Comparison of ENCODE assay signal across 9 cellular contexts in the genomic region with DNA sequence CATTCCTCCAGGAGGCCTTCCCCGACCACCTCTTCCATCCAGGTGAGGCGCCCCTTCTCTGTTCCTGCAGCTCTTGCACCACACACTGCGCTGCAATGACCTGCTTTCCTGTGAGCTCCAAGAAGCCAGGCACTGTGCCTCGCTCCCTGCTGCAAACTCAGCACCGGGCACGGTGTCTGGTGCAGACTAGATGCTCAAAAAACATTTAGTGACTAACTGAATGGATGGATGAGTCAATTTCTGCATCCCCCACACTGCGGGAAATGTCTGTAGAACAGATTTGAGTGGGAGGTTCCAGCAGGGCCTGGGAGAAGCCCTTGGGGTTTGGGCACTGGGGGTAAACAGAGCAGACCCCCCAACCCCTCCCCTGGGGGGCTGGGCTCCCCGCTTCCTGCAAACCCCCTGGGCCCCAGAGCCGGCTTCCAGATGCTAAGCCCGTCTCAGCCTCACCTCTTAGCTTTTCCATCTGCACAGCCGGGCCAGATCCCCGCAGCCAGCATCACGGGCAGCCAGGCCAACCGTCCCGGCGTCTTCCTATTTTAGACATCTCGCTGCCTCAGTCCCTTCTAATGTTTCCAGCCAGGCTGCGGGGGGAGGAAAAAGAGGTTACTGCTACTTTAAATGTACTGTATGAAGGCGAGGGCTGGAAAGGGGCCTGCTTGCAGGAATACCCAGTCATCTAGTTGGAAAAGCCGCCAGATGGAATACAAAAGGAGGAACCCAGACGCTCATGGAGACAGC.
DNase-seq lines count a peak whose midpoint lies in the region; FAIRE-seq and TF ChIP-seq lines count a peak whose summit lies in the region.
"Had no signal": no experiment of that assay in that cellular context is flagged by ENCODE, and none has a peak within 500 bp of the region (broad histone marks: within the 10 kb centered on the region; RNA-seq: fewer than 3 reads in every experiment).

No MANE protein-coding gene starts in this region.

- FAIRE-seq in RCC 7860 (lab: Jason Lieb, UNC) (no peak), urothelium cell line (lab: Jason Lieb, UNC) (no peak)

- H3K4me3 ChIP-seq in epithelial cell of esophagus (ENCODE audit: low read length), result no peak overlapping the region

- DNase-seq in RCC 7860 (ENCODE audit: low spot score), result peak; percentile 12
- peak; percentile 55 for DNase-seq in epithelial cell of esophagus (ENCODE audit: low read depth)
- DNase-seq in middle frontal gyrus (ENCODE audit: extremely low spot score, low spot score), result peak; percentile 51
- DNase-seq in urothelium cell line (ENCODE audit: low spot score), result peak; percentile 41
- DNase-seq in stimulated activated CD4-positive, alpha-beta T cell treated with anti-CD3 and anti-CD28 coated beads, Interleukin-2, amount 100 ng/mL, for 48 hours, result no peak
- DNase-seq in NCI-H524 treated with DMSO at 0.1 percent for 48 hours (lab: John Stamatoyannopoulos, UW), result no peak
- no peak for DNase-seq in NCI-H510A treated with DMSO at 0.1 percent for 48 hours (lab: John Stamatoyannopoulos, UW)
- no peak for DNase-seq in OCI-M2 (lab: John Stamatoyannopoulos, UW; ENCODE audit: unreplicated experiment)
- DNase-seq: NCI-H510A had no signal

- TF ChIP-seq CTCF in epithelial cell of esophagus (IDR thresholded peaks at IDR 0.05; ENCODE audit: insufficient read depth, low read depth, low read length, missing control alignments), result no peak

Comparison
In these comparisons a context has a peak if more than half of its experiments do, and no peak if none do; other contexts are left out.
1. DNase-seq: peak in RCC 7860 (single experiment), epithelial cell of esophagus (single experiment), middle frontal gyrus (single experiment) and urothelium cell line (single experiment); none in stimulated activated CD4-positive, alpha-beta T cell treated with anti-CD3 and anti-CD28 coated beads, Interleukin-2, amount 100 ng/mL, for 48 hours (0 of 2), NCI-H524 treated with DMSO at 0.1 percent for 48 hours (single experiment), NCI-H510A treated with DMSO at 0.1 percent for 48 hours (single experiment) and OCI-M2 (single experiment).